Comparison of ENCODE assay signal across 1 cellular context in genomic region chr22:37638351-37639069, GRCh38.
TF ChIP-seq lines count a peak whose summit lies in the region.

No MANE protein-coding gene starts in this region.

TF ChIP-seq in HepG2, 621 proteins besides CTCF, POLR2A, EP300 and RAD21 (continued from another document and continues in another):
- TF ChIP-seq ZNF660 (CRISPR knock-in tag; IDR thresholded peaks at IDR 0.05; ENCODE audit: borderline replicate concordance, low read depth), result no peak
- TF ChIP-seq AFF4 (CRISPR knock-in tag; IDR thresholded peaks at IDR 0.05), result no peak
- TF ChIP-seq SP4 (CRISPR knock-in tag; IDR thresholded peaks at IDR 0.05), result peak; percentile 48; the same call in 1 of the 2 replicates
- no peak for TF ChIP-seq FOSL1 (CRISPR knock-in tag; IDR thresholded peaks at IDR 0.05; ENCODE audit: borderline replicate concordance)
- no peak for TF ChIP-seq MXD1 (CRISPR knock-in tag; IDR thresholded peaks at IDR 0.05)
- TF ChIP-seq NONO (IDR thresholded peaks at IDR 0.05), result no peak
- peak; percentile 13; the same call in 1 of the 2 replicates for TF ChIP-seq NONO (CRISPR knock-in tag; conservative IDR thresholded peaks at IDR 0.05)
- no peak for TF ChIP-seq SCMH1 (CRISPR knock-in tag; IDR thresholded peaks at IDR 0.05; ENCODE audit: borderline replicate concordance)
- no peak; a peak in 1 of 4 replicates for TF ChIP-seq HMGXB4 (CRISPR knock-in tag; IDR thresholded peaks at IDR 0.05; ENCODE audit: borderline replicate concordance in 1 of 2, low read depth in 1 of 2)
- TF ChIP-seq ZNF678 (CRISPR knock-in tag; IDR thresholded peaks at IDR 0.05), result no peak
- TF ChIP-seq ZNF598 (CRISPR knock-in tag; IDR thresholded peaks at IDR 0.05; ENCODE audit: borderline replicate concordance), result no peak
- TF ChIP-seq FOXA3 (CRISPR knock-in tag; IDR thresholded peaks at IDR 0.05), result 0 out of 2 replicates have a peak, but pooled peaks have one; percentile 37
- no peak for TF ChIP-seq ZNF256 (CRISPR knock-in tag; conservative IDR thresholded peaks at IDR 0.05)
- no peak for TF ChIP-seq MTA3 (CRISPR knock-in tag; IDR thresholded peaks at IDR 0.05)
- no peak; the same call in 1 of the 2 replicates for TF ChIP-seq HNF1B (CRISPR knock-in tag; IDR thresholded peaks at IDR 0.05)
- TF ChIP-seq CSRNP2 (CRISPR knock-in tag; conservative IDR thresholded peaks at IDR 0.05; ENCODE audit: low read depth), result no peak
- no peak for TF ChIP-seq PHF20 (CRISPR knock-in tag; IDR thresholded peaks at IDR 0.05)
- TF ChIP-seq ZNF292 (CRISPR knock-in tag; IDR thresholded peaks at IDR 0.05; ENCODE audit: borderline replicate concordance, low read depth), result peak; percentile 59; the same call in 1 of the 2 replicates
- TF ChIP-seq SP2 (CRISPR knock-in tag; IDR thresholded peaks at IDR 0.05), result no peak
- peak; percentile 20; the same call in 1 of the 2 replicates for TF ChIP-seq MEIS1 (CRISPR knock-in tag; IDR thresholded peaks at IDR 0.05; ENCODE audit: borderline replicate concordance)
- TF ChIP-seq MYC (CRISPR knock-in tag; IDR thresholded peaks at IDR 0.05; ENCODE audit: borderline replicate concordance), result peak; percentile 32; the same call in 1 of the 2 replicates
- TF ChIP-seq HDAC1 (CRISPR knock-in tag; IDR thresholded peaks at IDR 0.05), result no peak
- TF ChIP-seq ZSCAN22 (CRISPR knock-in tag; IDR thresholded peaks at IDR 0.05), result no peak
- TF ChIP-seq ZNF33B (CRISPR knock-in tag; IDR thresholded peaks at IDR 0.05), result no peak
- TF ChIP-seq CSRNP1 (CRISPR knock-in tag; IDR thresholded peaks at IDR 0.05), result no peak
- TF ChIP-seq SATB2 (CRISPR knock-in tag; IDR thresholded peaks at IDR 0.05), result no peak
- TF ChIP-seq IKZF5 (CRISPR knock-in tag; IDR thresholded peaks at IDR 0.05), result no peak
- no peak for TF ChIP-seq ZNF280D (CRISPR knock-in tag; IDR thresholded peaks at IDR 0.05)
- TF ChIP-seq ZNF883 (CRISPR knock-in tag; IDR thresholded peaks at IDR 0.05; ENCODE audit: not compliant biosample characterization), result no peak
- peak; percentile 15; the same call in 1 of the 2 replicates for TF ChIP-seq PAXIP1 (CRISPR knock-in tag; conservative IDR thresholded peaks at IDR 0.05)
- TF ChIP-seq ZMAT5 (CRISPR knock-in tag; IDR thresholded peaks at IDR 0.05; ENCODE audit: borderline replicate concordance, low read depth), result no peak
- no peak for TF ChIP-seq ZNF550 (CRISPR knock-in tag; IDR thresholded peaks at IDR 0.05; ENCODE audit: borderline replicate concordance)
- TF ChIP-seq MIER3 (CRISPR knock-in tag; IDR thresholded peaks at IDR 0.05; ENCODE audit: borderline replicate concordance), result no peak
- 0 out of 2 replicates have a peak, but pooled peaks have one; percentile 27 for TF ChIP-seq GMEB1 (CRISPR knock-in tag; IDR thresholded peaks at IDR 0.05; ENCODE audit: borderline replicate concordance)
- TF ChIP-seq TEAD3 (CRISPR knock-in tag; optimal IDR thresholded peaks at IDR 0.05; ENCODE audit: borderline replicate concordance), result no peak
- TF ChIP-seq STAG1 (CRISPR knock-in tag; IDR thresholded peaks at IDR 0.05), result peak; percentile 31
- 0 out of 2 replicates have a peak, but pooled peaks have one; percentile 42 for TF ChIP-seq KLF9 (CRISPR knock-in tag; IDR thresholded peaks at IDR 0.05; ENCODE audit: low read depth)
- TF ChIP-seq ZNF652 (CRISPR knock-in tag; IDR thresholded peaks at IDR 0.05; ENCODE audit: borderline replicate concordance, low read depth), result no peak
